Comparison of ENCODE assay signal across 11 cellular contexts in genomic region chr2:28224648-28225471, GRCh38.
DNase-seq lines count a peak whose midpoint lies in the region; TF ChIP-seq lines count a peak whose summit lies in the region.
"Had no signal": no experiment of that assay in that cellular context is flagged by ENCODE, and none has a peak within 500 bp of the region (broad histone marks: within the 10 kb centered on the region; RNA-seq: fewer than 3 reads in every experiment).

No MANE protein-coding gene starts in this region.

- intact Hi-C loops in activated CD4-positive, alpha-beta memory T cell treated with anti-CD3 and anti-CD28 coated beads for 36 hours (cut with micrococcal nuclease): no loop called here

- H3K79me2 ChIP-seq in mesendoderm (ENCODE audit: control insufficient read depth, insufficient read depth, low read length): no peaks in the 10 kb centered on the region

- 76 to 91% methylated on average over 6 to 9 of the region's 9 CpGs for WGBS in endodermal cell (ENCODE audit: insufficient coverage in 1 of 2, insufficient read length in 1 of 2), 2 experiments
- WGBS in neuronal stem cell (ENCODE audit: extremely low coverage in 2 of 2, insufficient read length in 2 of 2, insufficient replicate concordance in 1 of 2), 2 donors: no CpG with 5 or more reads among the region's 9 CpGs
- no CpG with 5 or more reads among the region's 9 CpGs for WGBS in mesendoderm (ENCODE audit: extremely low coverage, insufficient coverage, low lambda C conversion rate)

- H3K4me2 ChIP-seq in neuronal stem cell (ENCODE audit: insufficient read depth, low read length, poor library complexity, severe bottlenecking) (no peak overlapping the region), mesendoderm (ENCODE audit: low read length) (no peak overlapping the region)

- H3K4me1 ChIP-seq in endodermal cell (ENCODE audit: control insufficient read depth, insufficient read depth, low read length) (no peaks in the 10 kb centered on the region), neuronal stem cell (ENCODE audit: control insufficient read depth in 2 of 2, insufficient read depth in 1 of 2, low read depth in 1 of 2, low read length in 2 of 2) (peaks cover 2 to 7% of the 10 kb centered on the region in 2 donors), mesendoderm (ENCODE audit: control insufficient read depth, low read depth, low read length) (no peaks in the 10 kb centered on the region)

- POLR2A ChIA-PET in GM10248 (lab: Yijun Ruan, JAX): interaction anchor here (0.5 kb wide), 1 partner anchor 109 kb away, joined by 3 read pairs; no protein-coding TSS in a partner anchor
- POLR2A ChIA-PET in activated CD4-positive, alpha-beta memory T cell treated with anti-CD3 and anti-CD28 coated beads for 36 hours (lab: Charles Lee): interaction anchor here (0.6 kb wide), 1 partner anchor 61 kb away, joined by 3 read pairs; no protein-coding TSS in a partner anchor
- POLR2A ChIA-PET in activated CD4-positive, alpha-beta memory T cell treated with anti-CD3 and anti-CD28 coated beads, Interleukin-2, amount 10 ng/mL, durations not matched to agents 7 days and 5 days (lab: Charles Lee): interaction anchor here (0.6 to 1.1 kb wide), 2 partner anchors 15 to 329 kb away, joined by 3 read pairs; no protein-coding TSS in a partner anchor

- H2AK5ac ChIP-seq in neuronal stem cell (ENCODE audit: low read depth, low read length) (no peak overlapping the region), mesendoderm (ENCODE audit: low read length) (no peak overlapping the region)

- no peak overlapping the region for H3K4me3 Mint-ChIP-seq in endodermal cell
- no peak overlapping the region for H3K4me3 Mint-ChIP-seq in activated CD4-positive, alpha-beta memory T cell treated with anti-CD3 and anti-CD28 coated beads for 36 hours
- H3K4me3 Mint-ChIP-seq in activated CD4-positive, alpha-beta memory T cell treated with anti-CD3 and anti-CD28 coated beads, Interleukin-2, amount 10 ng/mL, durations not matched to agents 7 days and 5 days: no peak overlapping the region
- H3K4me3 Mint-ChIP-seq: activated T-cell treated with anti-CD3 and anti-CD28 coated beads, Interleukin-2, amount 50 U/mL, for 4 hours had no signal

- H3K27ac ChIP-seq in endodermal cell (ENCODE audit: low read depth, low read length) (peak overlapping the region; percentile 36), neuronal stem cell (replicated peaks; ENCODE audit: low read length) (peak overlapping the region; percentile 4), mesendoderm (ENCODE audit: low read depth, low read length) (no peak overlapping the region)

- H3K27me3 Mint-ChIP-seq in endodermal cell (ENCODE audit: insufficient read depth): no peaks in the 10 kb centered on the region
- no peaks in the 10 kb centered on the region for H3K27me3 Mint-ChIP-seq in activated CD4-positive, alpha-beta memory T cell treated with anti-CD3 and anti-CD28 coated beads for 36 hours
- H3K27me3 Mint-ChIP-seq in activated CD4-positive, alpha-beta memory T cell treated with anti-CD3 and anti-CD28 coated beads, Interleukin-2, amount 10 ng/mL, durations not matched to agents 7 days and 5 days: no peaks in the 10 kb centered on the region

- H3K79me1 ChIP-seq in neuronal stem cell (ENCODE audit: low read depth, low read length) (no peaks in the 10 kb centered on the region), mesendoderm (ENCODE audit: low read length) (no peaks in the 10 kb centered on the region)

- H3K4me1 Mint-ChIP-seq in endodermal cell: peaks cover 7% of the 10 kb centered on the region
- H3K4me1 Mint-ChIP-seq in activated CD4-positive, alpha-beta memory T cell treated with anti-CD3 and anti-CD28 coated beads for 36 hours (ENCODE audit: low read depth): peaks cover 4% of the 10 kb centered on the region
- peaks cover 8% of the 10 kb centered on the region for H3K4me1 Mint-ChIP-seq in activated CD4-positive, alpha-beta memory T cell treated with anti-CD3 and anti-CD28 coated beads, Interleukin-2, amount 10 ng/mL, durations not matched to agents 7 days and 5 days

- no peak overlapping the region for H2BK12ac ChIP-seq in neuronal stem cell (ENCODE audit: low read length)

- no peak overlapping the region for H2AFZ ChIP-seq in neuronal stem cell (ENCODE audit: low read length)

- H3K36me3 ChIP-seq in endodermal cell (ENCODE audit: control insufficient read depth, insufficient read depth, low read length): no peaks in the 10 kb centered on the region
- H3K36me3 ChIP-seq in neuronal stem cell (replicated peaks in 1 of 2; ENCODE audit: control insufficient read depth in 2 of 2, insufficient read depth in 2 of 2, low read length in 2 of 2): no peaks in the 10 kb centered on the region
- H3K36me3 ChIP-seq in mesendoderm (ENCODE audit: control insufficient read depth, insufficient read depth, low read length): no peaks in the 10 kb centered on the region
- H3K36me3 ChIP-seq: gastrocnemius medialis had no signal

- H4K8ac ChIP-seq in neuronal stem cell (ENCODE audit: low read depth, low read length) (no peak overlapping the region), mesendoderm (ENCODE audit: low read depth, low read length) (no peak overlapping the region)

- H3K14ac ChIP-seq in neuronal stem cell (ENCODE audit: low read length): no peak overlapping the region

- peak overlapping the region; percentile 58 for H4K91ac ChIP-seq in neuronal stem cell (ENCODE audit: low read depth, low read length, poor library complexity)

- H2BK5ac ChIP-seq in neuronal stem cell (ENCODE audit: low read length) (no peak overlapping the region), mesendoderm (ENCODE audit: low read length) (no peak overlapping the region)

- H3K27me3 ChIP-seq in endodermal cell (ENCODE audit: control insufficient read depth, insufficient read depth, low read length, poor library complexity, severe bottlenecking) (no peaks in the 10 kb centered on the region), neuronal stem cell (ENCODE audit: control insufficient read depth in 3 of 3, insufficient read depth in 3 of 3, low read depth in 1 of 3, low read length in 3 of 3) (no peaks in the 10 kb centered on the region), mesendoderm (ENCODE audit: insufficient read depth, low read length, poor library complexity) (no peaks in the 10 kb centered on the region)
- H3K27me3 ChIP-seq: gastrocnemius medialis had no signal

- H3K4ac ChIP-seq in neuronal stem cell (ENCODE audit: low read length): no peak overlapping the region
- H3K4ac ChIP-seq in mesendoderm (ENCODE audit: low read depth, low read length): no peak overlapping the region

- H2BK120ac ChIP-seq in neuronal stem cell (ENCODE audit: low read depth, low read length) (no peak overlapping the region), mesendoderm (ENCODE audit: low read depth, low read length) (no peak overlapping the region)

- H3K27ac Mint-ChIP-seq in endodermal cell: no peak overlapping the region
- no peak overlapping the region for H3K27ac Mint-ChIP-seq in activated CD4-positive, alpha-beta memory T cell treated with anti-CD3 and anti-CD28 coated beads for 36 hours
- no peak overlapping the region for H3K27ac Mint-ChIP-seq in activated CD4-positive, alpha-beta memory T cell treated with anti-CD3 and anti-CD28 coated beads, Interleukin-2, amount 10 ng/mL, durations not matched to agents 7 days and 5 days

- H3K9me3 ChIP-seq in endodermal cell (ENCODE audit: control insufficient read depth, low read length) (no peaks in the 10 kb centered on the region), neuronal stem cell (replicated peaks in 1 of 2; ENCODE audit: control insufficient read depth in 2 of 2, insufficient read depth in 1 of 2, low read depth in 1 of 2, low read length in 2 of 2) (no peaks in the 10 kb centered on the region)
- H3K9me3 ChIP-seq: gastrocnemius medialis had no signal

- TF ChIP-seq CTCF in endodermal cell (conservative IDR thresholded peaks at IDR 0.05) (no peak), GM10248 (IDR thresholded peaks at IDR 0.05; ENCODE audit: control extremely low read depth, extremely low read depth, low read depth, missing control alignments) (no peak)

- no peak overlapping the region for H4K5ac ChIP-seq in mesendoderm (ENCODE audit: low read length)

- H3K56ac ChIP-seq in mesendoderm (ENCODE audit: low read length): no peak overlapping the region

- no peak overlapping the region for H2BK15ac ChIP-seq in neuronal stem cell (ENCODE audit: low read length)
- H2BK15ac ChIP-seq in mesendoderm (replicated peaks; ENCODE audit: low read depth): no peak overlapping the region

- no peaks in the 10 kb centered on the region for H3K9me3 Mint-ChIP-seq in endodermal cell
- H3K9me3 Mint-ChIP-seq in activated CD4-positive, alpha-beta memory T cell treated with anti-CD3 and anti-CD28 coated beads for 36 hours: no peaks in the 10 kb centered on the region
- H3K9me3 Mint-ChIP-seq in activated CD4-positive, alpha-beta memory T cell treated with anti-CD3 and anti-CD28 coated beads, Interleukin-2, amount 10 ng/mL, durations not matched to agents 7 days and 5 days: no peaks in the 10 kb centered on the region
- H3K9me3 Mint-ChIP-seq: activated T-cell treated with anti-CD3 and anti-CD28 coated beads, Interleukin-2, amount 50 U/mL, for 4 hours had no signal

- H3K4me3 ChIP-seq in endodermal cell (ENCODE audit: low read length) (no peak overlapping the region), neuronal stem cell (ENCODE audit: low read length in 2 of 2) (peak overlapping the region in 1 of 2 donors; percentile 36), mesendoderm (ENCODE audit: low read length) (no peak overlapping the region)
- H3K4me3 ChIP-seq: gastrocnemius medialis had no signal

- H3K36me3 Mint-ChIP-seq in endodermal cell (ENCODE audit: low read depth): no peaks in the 10 kb centered on the region
- H3K36me3 Mint-ChIP-seq in activated CD4-positive, alpha-beta memory T cell treated with anti-CD3 and anti-CD28 coated beads for 36 hours: no peaks in the 10 kb centered on the region
- H3K36me3 Mint-ChIP-seq in activated CD4-positive, alpha-beta memory T cell treated with anti-CD3 and anti-CD28 coated beads, Interleukin-2, amount 10 ng/mL, durations not matched to agents 7 days and 5 days (ENCODE audit: low read depth): peaks cover 4% of the 10 kb centered on the region

- H3K9ac ChIP-seq in endodermal cell (ENCODE audit: extremely low read depth, low read length, poor library complexity, severe bottlenecking) (no peak overlapping the region), neuronal stem cell (ENCODE audit: low read depth, low read length, poor library complexity) (peak overlapping the region; percentile 74), mesendoderm (ENCODE audit: low read length) (no peak overlapping the region)

- H3K18ac ChIP-seq in neuronal stem cell (ENCODE audit: low read length): peak overlapping the region; percentile 84
- H3K18ac ChIP-seq in mesendoderm (ENCODE audit: low read length): no peak overlapping the region

- H3K23ac ChIP-seq in neuronal stem cell (ENCODE audit: low read depth, low read length, poor library complexity): no peak overlapping the region
- H3K23ac ChIP-seq in mesendoderm (ENCODE audit: low read length): no peak overlapping the region

- CTCF ChIA-PET in GM10248 (lab: Yijun Ruan, JAX): interaction anchor here (0.8 to 1.7 kb wide), 4 partner anchors 11 to 49 kb away, joined by 3 to 4 read pairs (median 4); no protein-coding TSS in a partner anchor
- CTCF ChIA-PET in activated CD4-positive, alpha-beta memory T cell treated with anti-CD3 and anti-CD28 coated beads for 36 hours (lab: Charles Lee): interaction anchor here (0.6 to 1.3 kb wide), 2 partner anchors 22 to 527 kb away, joined by 3 to 5 read pairs; no protein-coding TSS in a partner anchor
- CTCF ChIA-PET in activated CD4-positive, alpha-beta memory T cell treated with anti-CD3 and anti-CD28 coated beads, Interleukin-2, amount 10 ng/mL, durations not matched to agents 7 days and 5 days (lab: Charles Lee): interaction anchor here (1.5 kb wide), 1 partner anchor 27 kb away, joined by 3 read pairs; no protein-coding TSS in a partner anchor

- DNase-seq in AG08396 (ENCODE audit: low spot score) (peak; percentile 70), NCI-H226 (peak; percentile 74), endodermal cell (peak; percentile 49), neuronal stem cell (ENCODE audit: low spot score) (no peak), GM10248 (ENCODE audit: extremely low spot score) (no peak), mesendoderm (no peak)
- DNase-seq in activated CD4-positive, alpha-beta memory T cell treated with anti-CD3 and anti-CD28 coated beads for 36 hours: no peak
- DNase-seq in activated CD4-positive, alpha-beta memory T cell treated with anti-CD3 and anti-CD28 coated beads, Interleukin-2, amount 10 ng/mL, durations not matched to agents 7 days and 5 days: no peak
- DNase-seq: activated T-cell treated with anti-CD3 and anti-CD28 coated beads, Interleukin-2, amount 50 U/mL, for 4 hours; gastrocnemius medialis; SHP77 treated with DMSO at 0.1 percent for 48 hours had no signal

Comparison
In these comparisons a context has a peak if more than half of its experiments do, and no peak if none do; other contexts are left out.
1. DNase-seq: peak in AG08396 (single experiment), NCI-H226 (single experiment) and endodermal cell (single experiment); none in neuronal stem cell (single experiment), GM10248 (single experiment), activated CD4-positive, alpha-beta memory T cell treated with anti-CD3 and anti-CD28 coated beads for 36 hours (single experiment), activated CD4-positive, alpha-beta memory T cell treated with anti-CD3 and anti-CD28 coated beads, Interleukin-2, amount 10 ng/mL, durations not matched to agents 7 days and 5 days (single experiment) and mesendoderm (single experiment).